Comparison of ENCODE assay signal across 1 cellular context in the genomic region with DNA sequence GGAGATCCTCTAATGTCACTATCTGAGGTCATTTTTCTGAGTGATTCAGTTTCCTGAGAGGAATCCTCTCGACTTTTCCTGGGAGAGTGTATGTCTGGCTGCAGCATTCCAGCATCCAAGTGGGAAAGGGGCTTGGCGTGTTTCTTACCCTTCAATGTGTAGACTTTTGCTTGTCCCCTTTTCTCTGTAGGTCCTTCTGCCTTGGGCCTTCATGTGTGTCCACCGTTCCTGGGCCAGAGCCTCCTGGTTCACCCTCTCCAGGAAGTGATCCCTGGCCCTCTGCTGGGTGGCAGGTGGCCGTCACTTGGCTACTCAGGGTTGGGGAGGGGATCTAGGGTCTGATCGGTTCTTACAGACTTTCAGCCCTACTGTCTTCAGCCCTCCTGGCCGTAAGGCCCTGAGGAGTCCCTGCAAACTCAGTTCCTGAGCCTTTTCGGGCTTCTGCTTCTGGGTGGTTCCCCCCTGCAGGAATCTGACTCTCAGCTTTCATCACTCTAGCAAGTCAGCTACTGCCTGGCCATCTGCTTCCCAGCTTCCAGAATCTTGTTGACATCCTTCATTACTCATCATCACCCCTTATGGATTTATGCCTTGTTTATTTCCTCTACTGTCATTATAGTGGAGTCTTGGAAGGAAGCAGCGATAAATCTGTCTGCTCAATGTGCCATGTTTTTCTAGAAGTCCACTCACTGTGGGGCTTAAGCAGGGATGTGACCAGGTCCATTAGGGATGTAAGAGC.
TF ChIP-seq lines count a peak whose summit lies in the region.

No MANE protein-coding gene starts in this region.

TF ChIP-seq in K562, 482 proteins besides CTCF, POLR2A, EP300 and RAD21:
- TF ChIP-seq LCOR (CRISPR knock-in tag; IDR thresholded peaks at IDR 0.05) (no peak), ZNF699 (CRISPR knock-in tag; IDR thresholded peaks at IDR 0.05; ENCODE audit: insufficient replicate concordance) (no peak), MEIS2 (IDR thresholded peaks at IDR 0.05; ENCODE audit: partially characterized antibody) (peak; percentile 43)
- TF ChIP-seq, protein P1, sequence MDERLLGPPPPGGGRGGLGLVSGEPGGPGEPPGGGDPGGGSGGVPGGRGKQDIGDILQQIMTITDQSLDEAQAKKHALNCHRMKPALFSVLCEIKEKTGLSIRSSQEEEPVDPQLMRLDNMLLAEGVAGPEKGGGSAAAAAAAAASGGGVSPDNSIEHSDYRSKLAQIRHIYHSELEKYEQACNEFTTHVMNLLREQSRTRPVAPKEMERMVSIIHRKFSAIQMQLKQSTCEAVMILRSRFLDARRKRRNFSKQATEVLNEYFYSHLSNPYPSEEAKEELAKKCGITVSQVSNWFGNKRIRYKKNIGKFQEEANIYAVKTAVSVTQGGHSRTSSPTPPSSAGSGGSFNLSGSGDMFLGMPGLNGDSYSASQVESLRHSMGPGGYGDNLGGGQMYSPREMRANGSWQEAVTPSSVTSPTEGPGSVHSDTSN (CRISPR knock-in tag; IDR thresholded peaks at IDR 0.05; ENCODE audit: low read depth): no peak
- TF ChIP-seq, protein P1 (tag; conservative IDR thresholded peaks at IDR 0.05; ENCODE audit: low read depth): peak; percentile 91
TF ChIP-seq in K562: peak in this region for 2.
